In the genomic region with DNA sequence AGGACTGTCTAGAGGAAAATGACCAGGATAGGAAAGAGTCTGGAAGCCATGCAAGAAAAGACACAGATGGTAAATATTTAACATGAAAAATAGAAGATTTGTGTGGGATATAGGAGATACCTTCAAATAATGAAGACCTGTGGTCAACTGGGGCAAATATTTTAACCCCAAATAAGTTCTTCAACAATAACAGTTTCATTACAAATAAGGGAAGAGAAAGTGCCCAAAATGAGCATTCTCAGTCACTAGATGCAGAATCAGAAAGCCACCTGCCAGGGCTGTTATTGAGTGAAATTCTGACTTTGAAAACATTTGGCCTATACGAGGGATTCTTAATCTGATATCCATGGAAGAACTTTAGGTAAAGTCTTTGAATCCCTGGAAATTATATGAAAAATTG, we compare ENCODE assay signal across 13 cellular contexts.
A peak's percentile ranks its signal among the peaks of the same experiment; 100 is the strongest.
DNase-seq lines count a peak whose midpoint lies in the region; ATAC-seq and TF ChIP-seq lines count a peak whose summit lies in the region.
"Had no signal": no experiment of that assay in that cellular context is flagged by ENCODE, and none has a peak within 500 bp of the region (broad histone marks: within the 10 kb centered on the region; RNA-seq: fewer than 3 reads in every experiment).

No MANE protein-coding gene starts in this region.

- TF ChIP-seq CTCF in GM13977 (IDR thresholded peaks at IDR 0.05; ENCODE audit: extremely low read depth, insufficient read depth, missing control alignments): no peak

- peak; percentile 33 for ATAC-seq in GM19397 (IDR thresholded peaks at IDR 0.05; ENCODE audit: unreplicated experiment)
- ATAC-seq in HG02884 (IDR thresholded peaks at IDR 0.05; ENCODE audit: unreplicated experiment): peak; percentile 34
- peak; percentile 23 for ATAC-seq in HG03575 (IDR thresholded peaks at IDR 0.05; ENCODE audit: extremely low read depth, insufficient number of reproducible peaks, low FRiP score, unreplicated experiment)
- ATAC-seq in HG03025 (IDR thresholded peaks at IDR 0.05; ENCODE audit: low FRiP score, unreplicated experiment): no peak
- ATAC-seq in left lobe of liver: no peak
- ATAC-seq: effector memory CD8-positive, alpha-beta T cell had no signal

- in situ Hi-C loops in GM13977 (cut with MboI; ENCODE audit: low pct_unique_long_range_greater_than_20kb, low sequenced_read_pairs, unreplicated experiment): no loop called here

- peak; percentile 11 for DNase-seq in GM13977 (ENCODE audit: low spot score)
- DNase-seq in AG08395 (ENCODE audit: low spot score): no peak
- no peak for DNase-seq in GDM1 (lab: John Stamatoyannopoulos, UW)
- DNase-seq in left lobe of liver (ENCODE audit: low spot score): no peak
- DNase-seq: activated CD8-positive, alpha-beta T cell treated with anti-CD3 and anti-CD28 coated beads for 36 hours; AML-193; effector memory CD8-positive, alpha-beta T cell; head of caudate nucleus; NCI-H446 treated with DMSO at 0.1 percent for 48 hours had no signal

Comparison
In these comparisons a context has a peak if more than half of its experiments do, and no peak if none do; other contexts are left out.
1. ATAC-seq: peak in GM19397 (single experiment), HG02884 (single experiment) and HG03575 (single experiment); none in HG03025 (single experiment) and left lobe of liver (single experiment).